Comparison of ENCODE assay signal across 8 cellular contexts in genomic region chr3:53219897-53220483, GRCh38. TPM values are rescaled to one million over a fixed set of nuclear protein-coding genes. Genes with fewer than 3 reads are reported as not detected.
DNase-seq lines count a peak whose midpoint lies in the region; ATAC-seq and TF ChIP-seq lines count a peak whose summit lies in the region.

No MANE protein-coding gene starts in this region.

- no peak overlapping the region for H3K4me3 ChIP-seq in lower leg skin (ENCODE audit: low read depth, poor library complexity, severe bottlenecking)

- intact Hi-C loops in lower leg skin (cut with DNase I; ENCODE audit: low total_unique reads), result no loop called here

- ATAC-seq in HG03135 (IDR thresholded peaks at IDR 0.05; ENCODE audit: unreplicated experiment), result peak; percentile 76

- no peaks in the 10 kb centered on the region for H3K27me3 Mint-ChIP-seq in activated CD4-positive, alpha-beta T cell treated with anti-CD3 and anti-CD28 coated beads, Interleukin-2, amount 10 ng/mL, durations not matched to agents 7 days and 5 days

- H3K36me3 Mint-ChIP-seq in activated CD4-positive, alpha-beta T cell treated with anti-CD3 and anti-CD28 coated beads, Interleukin-2, amount 10 ng/mL, durations not matched to agents 7 days and 5 days (ENCODE audit: low read depth), result peaks cover 2% of the 10 kb centered on the region

- POLR2A ChIA-PET in activated CD4-positive, alpha-beta T cell treated with anti-CD3 and anti-CD28 coated beads, Interleukin-2, amount 10 ng/mL, durations not matched to agents 7 days and 5 days (lab: Charles Lee), result interaction anchor here (0.6 kb wide), 1 partner anchor 173 kb away, joined by 4 read pairs; no protein-coding TSS in a partner anchor

- H3K4me1 Mint-ChIP-seq in activated CD4-positive, alpha-beta T cell treated with anti-CD3 and anti-CD28 coated beads, Interleukin-2, amount 10 ng/mL, durations not matched to agents 7 days and 5 days, result peaks cover 4% of the 10 kb centered on the region

- WGBS in lower leg skin, 2 donors, result 45 to 47% methylated on average over 10 of the region's 10 CpGs

- peak overlapping the region; percentile 16 for H3K27ac Mint-ChIP-seq in activated CD4-positive, alpha-beta T cell treated with anti-CD3 and anti-CD28 coated beads, Interleukin-2, amount 10 ng/mL, durations not matched to agents 7 days and 5 days

- CTCF ChIA-PET in activated CD4-positive, alpha-beta T cell treated with anti-CD3 and anti-CD28 coated beads, Interleukin-2, amount 10 ng/mL, durations not matched to agents 7 days and 5 days (lab: Charles Lee), result interaction anchor here (0.8 to 1.9 kb wide), 8 partner anchors 9 to 110 kb away, joined by 3 to 8 read pairs (median 3); no protein-coding TSS in a partner anchor

- DNase-seq in NK-92 treated with Interleukin-12 subunit alpha and Interleukin-12 subunit beta, amount 100 ng/mL, for 24 hours (lab: John Stamatoyannopoulos, UW), result peak; percentile 44
- no peak for DNase-seq in NK-92 (lab: John Stamatoyannopoulos, UW; ENCODE audit: unreplicated experiment)
- peak; percentile 34 for DNase-seq in NCI-H524 treated with DMSO at 0.1 percent for 48 hours (lab: John Stamatoyannopoulos, UW)
- DNase-seq in activated CD4-positive, alpha-beta T cell treated with anti-CD3 and anti-CD28 coated beads, Interleukin-2, amount 10 ng/mL, durations not matched to agents 7 days and 5 days, result peak; percentile 88
- DNase-seq in dedifferentiated amniotic fluid mesenchymal stem cell (ENCODE audit: extremely low spot score), result peak; percentile 84
- peak; percentile 47 to 94 for DNase-seq in lower leg skin (ENCODE audit: low spot score in 2 of 2)
- DNase-seq in stimulated activated CD8-positive, alpha-beta memory T cell treated with anti-CD3 and anti-CD28 coated beads, Interleukin-12 subunit alpha, Interleukin-12 subunit beta, amount 100 ng/mL, for 24 hours (ENCODE audit: extremely low read depth), result peak; percentile 55

- H3K4me3 Mint-ChIP-seq in activated CD4-positive, alpha-beta T cell treated with anti-CD3 and anti-CD28 coated beads, Interleukin-2, amount 10 ng/mL, durations not matched to agents 7 days and 5 days, result no peak overlapping the region

- TF ChIP-seq CTCF in lower leg skin (IDR thresholded peaks at IDR 0.05), result peak in 1 of 3 donors; percentile 31

- H3K9me3 Mint-ChIP-seq in activated CD4-positive, alpha-beta T cell treated with anti-CD3 and anti-CD28 coated beads, Interleukin-2, amount 10 ng/mL, durations not matched to agents 7 days and 5 days, result no peaks in the 10 kb centered on the region

- TF ChIP-seq POLR2A in lower leg skin (IDR thresholded peaks at IDR 0.05), result no peak

RNA-seq across cellular contexts. Expression of gene TKT, which starts 35.8 kb away (rescaled TPM):
- 100 to 1,000 TPM; 224 to 228 TPM for total RNA-seq in activated CD4-positive, alpha-beta T cell treated with anti-CD3 and anti-CD28 coated beads, Interleukin-2, amount 10 ng/mL, durations not matched to agents 7 days and 5 days
- 100 to 1,000 TPM in 3 of 4 donors, 10 to 100 TPM in 1; 98.1 to 195 (median 154) TPM for total RNA-seq in lower leg skin

RNA-seq across cellular contexts. Expression of gene PRKCD, which starts 59.0 kb away (rescaled TPM):
- total RNA-seq in activated CD4-positive, alpha-beta T cell treated with anti-CD3 and anti-CD28 coated beads, Interleukin-2, amount 10 ng/mL, durations not matched to agents 7 days and 5 days, result 10 to 100 TPM; 19.9 to 23.5 TPM
- total RNA-seq in lower leg skin, result 10 to 100 TPM; 27.2 to 35.8 (median 31.4) TPM
